ENCODE assay signal across 1 cellular context in the genomic region with DNA sequence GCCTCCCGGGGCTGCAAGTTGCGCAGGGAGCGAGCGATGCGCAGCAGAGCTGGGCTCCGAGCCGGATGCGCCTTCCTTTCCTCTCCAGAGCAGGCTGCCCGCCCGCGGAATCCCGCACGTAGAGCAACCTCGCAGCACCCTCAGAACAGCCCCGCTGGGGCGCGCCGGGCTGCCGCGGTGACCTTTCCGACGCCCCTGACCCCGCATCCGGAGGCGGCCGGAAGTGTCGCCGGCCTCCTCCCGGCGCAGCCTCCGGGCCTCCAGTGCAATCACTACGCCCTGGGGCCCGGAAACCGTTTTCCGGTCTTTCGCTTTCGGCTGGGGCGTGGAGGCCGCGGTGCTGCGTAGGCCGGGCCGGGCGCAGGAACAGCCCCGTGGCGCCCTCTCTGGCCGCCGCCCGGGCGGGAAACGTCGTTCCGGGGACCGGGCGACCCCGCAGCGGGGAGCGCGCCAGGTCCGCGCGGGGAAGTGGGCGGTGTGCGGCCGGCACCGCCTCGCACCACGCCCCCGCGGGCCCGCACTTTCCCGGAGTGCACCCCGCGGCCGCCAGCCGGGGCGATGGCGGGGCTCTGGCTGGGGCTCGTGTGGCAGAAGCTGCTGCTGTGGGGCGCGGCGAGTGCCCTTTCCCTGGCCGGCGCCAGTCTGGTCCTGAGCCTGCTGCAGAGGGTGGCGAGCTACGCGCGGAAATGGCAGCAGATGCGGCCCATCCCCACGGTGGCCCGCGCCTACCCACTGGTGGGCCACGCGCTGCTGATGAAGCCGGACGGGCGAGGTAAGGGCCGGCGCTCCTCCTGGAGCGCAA.
TF ChIP-seq lines count a peak whose summit lies in the region.

A gene (plus strand): TSS at position 302 of the 802 bp plus-strand sequence. CDS start 257 bp downstream, at position 559.

TF ChIP-seq in HepG2, 621 proteins besides CTCF, POLR2A, EP300 and RAD21 (continued from another document and continues in another):
- TF ChIP-seq ELF1 (CRISPR knock-in tag; IDR thresholded peaks at IDR 0.05) = peak; percentile 76
- peak; percentile 99 for TF ChIP-seq ETV5 (CRISPR knock-in tag; IDR thresholded peaks at IDR 0.05; ENCODE audit: borderline replicate concordance)
- TF ChIP-seq, protein P1, sequence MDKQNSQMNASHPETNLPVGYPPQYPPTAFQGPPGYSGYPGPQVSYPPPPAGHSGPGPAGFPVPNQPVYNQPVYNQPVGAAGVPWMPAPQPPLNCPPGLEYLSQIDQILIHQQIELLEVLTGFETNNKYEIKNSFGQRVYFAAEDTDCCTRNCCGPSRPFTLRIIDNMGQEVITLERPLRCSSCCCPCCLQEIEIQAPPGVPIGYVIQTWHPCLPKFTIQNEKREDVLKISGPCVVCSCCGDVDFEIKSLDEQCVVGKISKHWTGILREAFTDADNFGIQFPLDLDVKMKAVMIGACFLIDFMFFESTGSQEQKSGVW (CRISPR knock-in tag; IDR thresholded peaks at IDR 0.05; ENCODE audit: borderline replicate concordance) = peak; percentile 76; the same call in 1 of the 2 replicates
- TF ChIP-seq, protein P2, sequence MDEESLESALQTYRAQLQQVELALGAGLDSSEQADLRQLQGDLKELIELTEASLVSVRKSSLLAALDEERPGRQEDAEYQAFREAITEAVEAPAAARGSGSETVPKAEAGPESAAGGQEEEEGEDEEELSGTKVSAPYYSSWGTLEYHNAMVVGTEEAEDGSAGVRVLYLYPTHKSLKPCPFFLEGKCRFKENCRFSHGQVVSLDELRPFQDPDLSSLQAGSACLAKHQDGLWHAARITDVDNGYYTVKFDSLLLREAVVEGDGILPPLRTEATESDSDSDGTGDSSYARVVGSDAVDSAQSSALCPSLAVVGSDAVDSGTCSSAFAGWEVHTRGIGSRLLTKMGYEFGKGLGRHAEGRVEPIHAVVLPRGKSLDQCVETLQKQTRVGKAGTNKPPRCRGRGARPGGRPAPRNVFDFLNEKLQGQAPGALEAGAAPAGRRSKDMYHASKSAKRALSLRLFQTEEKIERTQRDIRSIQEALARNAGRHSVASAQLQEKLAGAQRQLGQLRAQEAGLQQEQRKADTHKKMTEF (CRISPR knock-in tag; IDR thresholded peaks at IDR 0.05) = peak; percentile 89
- TF ChIP-seq, protein P3, sequence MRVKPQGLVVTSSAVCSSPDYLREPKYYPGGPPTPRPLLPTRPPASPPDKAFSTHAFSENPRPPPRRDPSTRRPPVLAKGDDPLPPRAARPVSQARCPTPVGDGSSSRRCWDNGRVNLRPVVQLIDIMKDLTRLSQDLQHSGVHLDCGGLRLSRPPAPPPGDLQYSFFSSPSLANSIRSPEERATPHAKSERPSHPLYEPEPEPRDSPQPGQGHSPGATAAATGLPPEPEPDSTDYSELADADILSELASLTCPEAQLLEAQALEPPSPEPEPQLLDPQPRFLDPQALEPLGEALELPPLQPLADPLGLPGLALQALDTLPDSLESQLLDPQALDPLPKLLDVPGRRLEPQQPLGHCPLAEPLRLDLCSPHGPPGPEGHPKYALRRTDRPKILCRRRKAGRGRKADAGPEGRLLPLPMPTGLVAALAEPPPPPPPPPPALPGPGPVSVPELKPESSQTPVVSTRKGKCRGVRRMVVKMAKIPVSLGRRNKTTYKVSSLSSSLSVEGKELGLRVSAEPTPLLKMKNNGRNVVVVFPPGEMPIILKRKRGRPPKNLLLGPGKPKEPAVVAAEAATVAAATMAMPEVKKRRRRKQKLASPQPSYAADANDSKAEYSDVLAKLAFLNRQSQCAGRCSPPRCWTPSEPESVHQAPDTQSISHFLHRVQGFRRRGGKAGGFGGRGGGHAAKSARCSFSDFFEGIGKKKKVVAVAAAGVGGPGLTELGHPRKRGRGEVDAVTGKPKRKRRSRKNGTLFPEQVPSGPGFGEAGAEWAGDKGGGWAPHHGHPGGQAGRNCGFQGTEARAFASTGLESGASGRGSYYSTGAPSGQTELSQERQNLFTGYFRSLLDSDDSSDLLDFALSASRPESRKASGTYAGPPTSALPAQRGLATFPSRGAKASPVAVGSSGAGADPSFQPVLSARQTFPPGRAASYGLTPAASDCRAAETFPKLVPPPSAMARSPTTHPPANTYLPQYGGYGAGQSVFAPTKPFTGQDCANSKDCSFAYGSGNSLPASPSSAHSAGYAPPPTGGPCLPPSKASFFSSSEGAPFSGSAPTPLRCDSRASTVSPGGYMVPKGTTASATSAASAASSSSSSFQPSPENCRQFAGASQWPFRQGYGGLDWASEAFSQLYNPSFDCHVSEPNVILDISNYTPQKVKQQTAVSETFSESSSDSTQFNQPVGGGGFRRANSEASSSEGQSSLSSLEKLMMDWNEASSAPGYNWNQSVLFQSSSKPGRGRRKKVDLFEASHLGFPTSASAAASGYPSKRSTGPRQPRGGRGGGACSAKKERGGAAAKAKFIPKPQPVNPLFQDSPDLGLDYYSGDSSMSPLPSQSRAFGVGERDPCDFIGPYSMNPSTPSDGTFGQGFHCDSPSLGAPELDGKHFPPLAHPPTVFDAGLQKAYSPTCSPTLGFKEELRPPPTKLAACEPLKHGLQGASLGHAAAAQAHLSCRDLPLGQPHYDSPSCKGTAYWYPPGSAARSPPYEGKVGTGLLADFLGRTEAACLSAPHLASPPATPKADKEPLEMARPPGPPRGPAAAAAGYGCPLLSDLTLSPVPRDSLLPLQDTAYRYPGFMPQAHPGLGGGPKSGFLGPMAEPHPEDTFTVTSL (CRISPR knock-in tag; IDR thresholded peaks at IDR 0.05; ENCODE audit: borderline replicate concordance) = peak; percentile 27; the same call in 1 of the 2 replicates
- peak; percentile 70 for TF ChIP-seq TARDBP (CRISPR knock-in tag; IDR thresholded peaks at IDR 0.05)
- TF ChIP-seq ZNF138 (CRISPR knock-in tag; IDR thresholded peaks at IDR 0.05; ENCODE audit: low read depth) = peak; percentile 50; the same call in 1 of the 2 replicates
- TF ChIP-seq ZC3H13 (CRISPR knock-in tag; IDR thresholded peaks at IDR 0.05) = peak; percentile 55; the same call in 1 of the 2 replicates
- no peak; the same call in 1 of the 2 replicates for TF ChIP-seq JUND (CRISPR knock-in tag; IDR thresholded peaks at IDR 0.05)
- peak; percentile 77 for TF ChIP-seq POLR2G (IDR thresholded peaks at IDR 0.05; ENCODE audit: low read depth, low read length)
- TF ChIP-seq HNF4A (CRISPR knock-in tag; IDR thresholded peaks at IDR 0.05) = peak; percentile 40; the same call in 1 of the 2 replicates
- TF ChIP-seq NFKBIZ (CRISPR knock-in tag; IDR thresholded peaks at IDR 0.05) = no peak
- peak; percentile 83; the same call in 1 of the 2 replicates for TF ChIP-seq SNAPC2 (CRISPR knock-in tag; IDR thresholded peaks at IDR 0.05)
- TF ChIP-seq ZNF660 (CRISPR knock-in tag; IDR thresholded peaks at IDR 0.05; ENCODE audit: borderline replicate concordance, low read depth) = no peak
- TF ChIP-seq CCAR2 (optimal IDR thresholded peaks at IDR 0.05; ENCODE audit: low read depth, low read length) = no peak
- TF ChIP-seq ATM (IDR thresholded peaks at IDR 0.05; ENCODE audit: borderline replicate concordance) = no peak
- no peak for TF ChIP-seq ZNF672 (CRISPR knock-in tag; IDR thresholded peaks at IDR 0.05)
- TF ChIP-seq, protein P4, sequence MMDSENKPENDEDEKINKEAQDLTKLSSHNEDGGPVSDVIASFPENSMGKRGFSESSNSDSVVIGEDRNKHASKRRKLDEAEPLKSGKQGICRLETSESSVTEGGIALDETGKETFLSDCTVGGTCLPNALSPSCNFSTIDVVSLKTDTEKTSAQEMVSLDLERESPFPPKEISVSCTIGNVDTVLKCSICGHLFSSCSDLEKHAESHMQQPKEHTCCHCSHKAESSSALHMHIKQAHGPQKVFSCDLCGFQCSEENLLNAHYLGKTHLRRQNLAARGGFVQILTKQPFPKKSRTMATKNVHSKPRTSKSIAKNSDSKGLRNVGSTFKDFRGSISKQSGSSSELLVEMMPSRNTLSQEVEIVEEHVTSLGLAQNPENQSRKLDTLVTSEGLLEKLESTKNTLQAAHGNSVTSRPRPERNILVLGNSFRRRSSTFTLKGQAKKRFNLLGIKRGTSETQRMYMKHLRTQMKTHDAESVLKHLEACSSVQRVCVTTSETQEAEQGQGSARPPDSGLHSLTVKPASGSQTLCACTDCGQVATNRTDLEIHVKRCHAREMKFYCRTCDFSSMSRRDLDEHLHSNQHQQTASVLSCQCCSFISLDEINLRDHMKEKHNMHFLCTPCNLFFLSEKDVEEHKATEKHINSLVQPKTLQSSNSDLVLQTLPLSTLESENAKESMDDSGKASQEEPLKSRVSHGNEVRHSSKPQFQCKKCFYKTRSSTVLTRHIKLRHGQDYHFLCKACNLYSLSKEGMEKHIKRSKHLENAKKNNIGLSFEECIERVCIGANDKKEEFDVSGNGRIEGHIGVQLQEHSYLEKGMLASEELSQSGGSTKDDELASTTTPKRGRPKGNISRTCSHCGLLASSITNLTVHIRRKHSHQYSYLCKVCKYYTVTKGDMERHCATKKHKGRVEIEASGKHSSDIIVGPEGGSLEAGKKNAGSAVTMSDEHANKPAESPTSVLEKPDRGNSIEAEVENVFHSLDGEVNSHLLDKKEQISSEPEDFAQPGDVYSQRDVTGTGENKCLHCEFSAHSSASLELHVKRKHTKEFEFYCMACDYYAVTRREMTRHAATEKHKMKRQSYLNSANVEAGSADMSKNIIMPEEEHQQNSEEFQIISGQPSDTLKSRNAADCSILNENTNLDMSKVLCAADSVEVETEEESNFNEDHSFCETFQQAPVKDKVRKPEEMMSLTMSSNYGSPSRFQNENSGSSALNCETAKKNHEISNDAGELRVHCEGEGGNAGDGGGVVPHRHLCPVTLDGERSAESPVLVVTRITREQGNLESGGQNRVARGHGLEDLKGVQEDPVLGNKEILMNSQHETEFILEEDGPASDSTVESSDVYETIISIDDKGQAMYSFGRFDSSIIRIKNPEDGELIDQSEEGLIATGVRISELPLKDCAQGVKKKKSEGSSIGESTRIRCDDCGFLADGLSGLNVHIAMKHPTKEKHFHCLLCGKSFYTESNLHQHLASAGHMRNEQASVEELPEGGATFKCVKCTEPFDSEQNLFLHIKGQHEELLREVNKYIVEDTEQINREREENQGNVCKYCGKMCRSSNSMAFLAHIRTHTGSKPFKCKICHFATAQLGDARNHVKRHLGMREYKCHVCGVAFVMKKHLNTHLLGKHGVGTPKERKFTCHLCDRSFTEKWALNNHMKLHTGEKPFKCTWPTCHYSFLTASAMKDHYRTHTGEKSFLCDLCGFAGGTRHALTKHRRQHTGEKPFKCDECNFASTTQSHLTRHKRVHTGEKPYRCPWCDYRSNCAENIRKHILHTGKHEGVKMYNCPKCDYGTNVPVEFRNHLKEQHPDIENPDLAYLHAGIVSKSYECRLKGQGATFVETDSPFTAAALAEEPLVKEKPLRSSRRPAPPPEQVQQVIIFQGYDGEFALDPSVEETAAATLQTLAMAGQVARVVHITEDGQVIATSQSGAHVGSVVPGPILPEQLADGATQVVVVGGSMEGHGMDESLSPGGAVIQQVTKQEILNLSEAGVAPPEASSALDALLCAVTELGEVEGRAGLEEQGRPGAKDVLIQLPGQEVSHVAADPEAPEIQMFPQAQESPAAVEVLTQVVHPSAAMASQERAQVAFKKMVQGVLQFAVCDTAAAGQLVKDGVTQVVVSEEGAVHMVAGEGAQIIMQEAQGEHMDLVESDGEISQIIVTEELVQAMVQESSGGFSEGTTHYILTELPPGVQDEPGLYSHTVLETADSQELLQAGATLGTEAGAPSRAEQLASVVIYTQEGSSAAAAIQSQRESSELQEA (CRISPR knock-in tag; IDR thresholded peaks at IDR 0.05; ENCODE audit: not compliant biosample characterization) = peak; percentile 38
- 0 out of 2 replicates have a peak, but pooled peaks have one; percentile 22 for TF ChIP-seq SAFB2 (CRISPR knock-in tag; IDR thresholded peaks at IDR 0.05; ENCODE audit: borderline replicate concordance, low read depth)
- no peak for TF ChIP-seq NFATC3 (CRISPR knock-in tag; IDR thresholded peaks at IDR 0.05)
- TF ChIP-seq, protein P5, sequence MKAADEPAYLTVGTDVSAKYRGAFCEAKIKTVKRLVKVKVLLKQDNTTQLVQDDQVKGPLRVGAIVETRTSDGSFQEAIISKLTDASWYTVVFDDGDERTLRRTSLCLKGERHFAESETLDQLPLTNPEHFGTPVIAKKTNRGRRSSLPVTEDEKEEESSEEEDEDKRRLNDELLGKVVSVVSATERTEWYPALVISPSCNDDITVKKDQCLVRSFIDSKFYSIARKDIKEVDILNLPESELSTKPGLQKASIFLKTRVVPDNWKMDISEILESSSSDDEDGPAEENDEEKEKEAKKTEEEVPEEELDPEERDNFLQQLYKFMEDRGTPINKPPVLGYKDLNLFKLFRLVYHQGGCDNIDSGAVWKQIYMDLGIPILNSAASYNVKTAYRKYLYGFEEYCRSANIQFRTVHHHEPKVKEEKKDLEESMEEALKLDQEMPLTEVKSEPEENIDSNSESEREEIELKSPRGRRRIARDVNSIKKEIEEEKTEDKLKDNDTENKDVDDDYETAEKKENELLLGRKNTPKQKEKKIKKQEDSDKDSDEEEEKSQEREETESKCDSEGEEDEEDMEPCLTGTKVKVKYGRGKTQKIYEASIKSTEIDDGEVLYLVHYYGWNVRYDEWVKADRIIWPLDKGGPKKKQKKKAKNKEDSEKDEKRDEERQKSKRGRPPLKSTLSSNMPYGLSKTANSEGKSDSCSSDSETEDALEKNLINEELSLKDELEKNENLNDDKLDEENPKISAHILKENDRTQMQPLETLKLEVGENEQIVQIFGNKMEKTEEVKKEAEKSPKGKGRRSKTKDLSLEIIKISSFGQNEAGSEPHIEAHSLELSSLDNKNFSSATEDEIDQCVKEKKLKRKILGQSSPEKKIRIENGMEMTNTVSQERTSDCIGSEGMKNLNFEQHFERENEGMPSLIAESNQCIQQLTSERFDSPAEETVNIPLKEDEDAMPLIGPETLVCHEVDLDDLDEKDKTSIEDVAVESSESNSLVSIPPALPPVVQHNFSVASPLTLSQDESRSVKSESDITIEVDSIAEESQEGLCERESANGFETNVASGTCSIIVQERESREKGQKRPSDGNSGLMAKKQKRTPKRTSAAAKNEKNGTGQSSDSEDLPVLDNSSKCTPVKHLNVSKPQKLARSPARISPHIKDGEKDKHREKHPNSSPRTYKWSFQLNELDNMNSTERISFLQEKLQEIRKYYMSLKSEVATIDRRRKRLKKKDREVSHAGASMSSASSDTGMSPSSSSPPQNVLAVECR (CRISPR knock-in tag; IDR thresholded peaks at IDR 0.05; ENCODE audit: borderline replicate concordance) = peak; percentile 88
- no peak for TF ChIP-seq FOXO1 (CRISPR knock-in tag; IDR thresholded peaks at IDR 0.05)
- TF ChIP-seq MIER3 (CRISPR knock-in tag; IDR thresholded peaks at IDR 0.05; ENCODE audit: borderline replicate concordance) = peak; percentile 49; the same call in 1 of the 2 replicates
- peak; percentile 69; the same call in 1 of the 2 replicates for TF ChIP-seq RNF2 (conservative IDR thresholded peaks at IDR 0.05; ENCODE audit: low read depth)
- TF ChIP-seq MED1 (CRISPR knock-in tag; IDR thresholded peaks at IDR 0.05) = peak; percentile 79
- no peak for TF ChIP-seq ZFP36 (IDR thresholded peaks at IDR 0.05; ENCODE audit: borderline replicate concordance, low read depth, low read length, partially characterized antibody)
- peak; percentile 42; the same call in 1 of the 2 replicates for TF ChIP-seq ZNF563 (CRISPR knock-in tag; IDR thresholded peaks at IDR 0.05)
- TF ChIP-seq, protein P6, sequence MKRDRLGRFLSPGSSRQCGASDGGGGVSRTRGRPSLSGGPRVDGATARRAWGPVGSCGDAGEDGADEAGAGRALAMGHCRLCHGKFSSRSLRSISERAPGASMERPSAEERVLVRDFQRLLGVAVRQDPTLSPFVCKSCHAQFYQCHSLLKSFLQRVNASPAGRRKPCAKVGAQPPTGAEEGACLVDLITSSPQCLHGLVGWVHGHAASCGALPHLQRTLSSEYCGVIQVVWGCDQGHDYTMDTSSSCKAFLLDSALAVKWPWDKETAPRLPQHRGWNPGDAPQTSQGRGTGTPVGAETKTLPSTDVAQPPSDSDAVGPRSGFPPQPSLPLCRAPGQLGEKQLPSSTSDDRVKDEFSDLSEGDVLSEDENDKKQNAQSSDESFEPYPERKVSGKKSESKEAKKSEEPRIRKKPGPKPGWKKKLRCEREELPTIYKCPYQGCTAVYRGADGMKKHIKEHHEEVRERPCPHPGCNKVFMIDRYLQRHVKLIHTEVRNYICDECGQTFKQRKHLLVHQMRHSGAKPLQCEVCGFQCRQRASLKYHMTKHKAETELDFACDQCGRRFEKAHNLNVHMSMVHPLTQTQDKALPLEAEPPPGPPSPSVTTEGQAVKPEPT (CRISPR knock-in tag; IDR thresholded peaks at IDR 0.05; ENCODE audit: low read depth) = peak; percentile 35; the same call in 1 of the 2 replicates
- TF ChIP-seq SRSF1 (optimal IDR thresholded peaks at IDR 0.05; ENCODE audit: low read depth, low read length) = peak; percentile 62
